1 cellular context compared by ENCODE assay signal in genomic region chr6:10404107-10404798, GRCh38.
TF ChIP-seq lines count a peak whose summit lies in the region.

No MANE protein-coding gene starts in this region.

TF ChIP-seq in WTC11, 78 proteins besides CTCF, POLR2A, EP300 and RAD21 (continued from another document and continues in another):
- no peak for TF ChIP-seq JAZF1 (CRISPR knock-in tag; IDR thresholded peaks at IDR 0.05)
- no peak for TF ChIP-seq ZSCAN18 (CRISPR knock-in tag; IDR thresholded peaks at IDR 0.05)
- TF ChIP-seq ERG (CRISPR knock-in tag; IDR thresholded peaks at IDR 0.05): no peak
- TF ChIP-seq EMX1 (CRISPR knock-in tag; IDR thresholded peaks at IDR 0.05): no peak
- TF ChIP-seq PRRX2 (CRISPR knock-in tag; IDR thresholded peaks at IDR 0.05): 0 out of 2 replicates have a peak, but pooled peaks have one; percentile 38
- TF ChIP-seq MLX (CRISPR knock-in tag; IDR thresholded peaks at IDR 0.05): no peak
- TF ChIP-seq USF2 (CRISPR knock-in tag; IDR thresholded peaks at IDR 0.05): 0 out of 2 replicates have a peak, but pooled peaks have one; percentile 41
- TF ChIP-seq SOX15 (CRISPR knock-in tag; IDR thresholded peaks at IDR 0.05): no peak
- TF ChIP-seq CREB1 (CRISPR knock-in tag; IDR thresholded peaks at IDR 0.05): no peak
- no peak for TF ChIP-seq CBFB (CRISPR knock-in tag; IDR thresholded peaks at IDR 0.05; ENCODE audit: low read depth)
- TF ChIP-seq ZNF425 (CRISPR knock-in tag; conservative IDR thresholded peaks at IDR 0.05): no peak
- no peak for TF ChIP-seq RELA (CRISPR knock-in tag; IDR thresholded peaks at IDR 0.05; ENCODE audit: borderline replicate concordance)
- TF ChIP-seq SMAD3 (CRISPR knock-in tag; IDR thresholded peaks at IDR 0.05; ENCODE audit: borderline replicate concordance): no peak
- no peak for TF ChIP-seq TCF7 (CRISPR knock-in tag; IDR thresholded peaks at IDR 0.05; ENCODE audit: low read depth)
- TF ChIP-seq IRF2 (CRISPR knock-in tag; IDR thresholded peaks at IDR 0.05; ENCODE audit: borderline replicate concordance, low read depth): no peak
- no peak for TF ChIP-seq NFYB (CRISPR knock-in tag; conservative IDR thresholded peaks at IDR 0.05; ENCODE audit: low read depth)
- no peak for TF ChIP-seq E2F4 (CRISPR knock-in tag; IDR thresholded peaks at IDR 0.05; ENCODE audit: borderline replicate concordance, low read depth)
- no peak for TF ChIP-seq ZNF121 (CRISPR knock-in tag; IDR thresholded peaks at IDR 0.05)
- peak; percentile 27; the same call in 1 of the 2 replicates for TF ChIP-seq MAX (CRISPR knock-in tag; IDR thresholded peaks at IDR 0.05)
- no peak for TF ChIP-seq GTF2I (CRISPR knock-in tag; conservative IDR thresholded peaks at IDR 0.05)
- TF ChIP-seq SP1 (CRISPR knock-in tag; conservative IDR thresholded peaks at IDR 0.05): peak; percentile 88
- no peak for TF ChIP-seq ZMAT4 (CRISPR knock-in tag; IDR thresholded peaks at IDR 0.05)
- peak; percentile 92 for TF ChIP-seq NR2C2 (CRISPR knock-in tag; IDR thresholded peaks at IDR 0.05)
- TF ChIP-seq IRF1 (CRISPR knock-in tag; IDR thresholded peaks at IDR 0.05): no peak
- TF ChIP-seq ATF3 (CRISPR knock-in tag; conservative IDR thresholded peaks at IDR 0.05): no peak
- TF ChIP-seq NR3C1 (CRISPR knock-in tag; conservative IDR thresholded peaks at IDR 0.05; ENCODE audit: low read depth): no peak
- TF ChIP-seq AR (CRISPR knock-in tag; IDR thresholded peaks at IDR 0.05): no peak
- TF ChIP-seq ZNF281 (CRISPR knock-in tag; IDR thresholded peaks at IDR 0.05): no peak; the same call in 1 of the 2 replicates
- no peak for TF ChIP-seq ZNF219 (CRISPR knock-in tag; IDR thresholded peaks at IDR 0.05; ENCODE audit: borderline replicate concordance)
- TF ChIP-seq ZNF138 (CRISPR knock-in tag; conservative IDR thresholded peaks at IDR 0.05): no peak
- no peak for TF ChIP-seq HMGA2 (CRISPR knock-in tag; IDR thresholded peaks at IDR 0.05)
- no peak for TF ChIP-seq ZBTB21 (CRISPR knock-in tag; IDR thresholded peaks at IDR 0.05; ENCODE audit: borderline replicate concordance)
- TF ChIP-seq STAT6 (CRISPR knock-in tag; conservative IDR thresholded peaks at IDR 0.05; ENCODE audit: low read depth): no peak
- TF ChIP-seq GABPB1 (CRISPR knock-in tag; IDR thresholded peaks at IDR 0.05): no peak
- TF ChIP-seq OVOL2 (CRISPR knock-in tag; IDR thresholded peaks at IDR 0.05; ENCODE audit: borderline replicate concordance): no peak
- no peak for TF ChIP-seq ZNF671 (CRISPR knock-in tag; IDR thresholded peaks at IDR 0.05)
- no peak; the same call in 1 of the 2 replicates for TF ChIP-seq TP53 (CRISPR knock-in tag; IDR thresholded peaks at IDR 0.05)
- no peak for TF ChIP-seq ATF6 (CRISPR knock-in tag; IDR thresholded peaks at IDR 0.05)
- TF ChIP-seq CREM (CRISPR knock-in tag; IDR thresholded peaks at IDR 0.05): 0 out of 2 replicates have a peak, but pooled peaks have one; percentile 62
- TF ChIP-seq MXD4 (CRISPR knock-in tag; IDR thresholded peaks at IDR 0.05; ENCODE audit: borderline replicate concordance): no peak
